Comparison of ENCODE assay signal across 13 cellular contexts in the genomic region with DNA sequence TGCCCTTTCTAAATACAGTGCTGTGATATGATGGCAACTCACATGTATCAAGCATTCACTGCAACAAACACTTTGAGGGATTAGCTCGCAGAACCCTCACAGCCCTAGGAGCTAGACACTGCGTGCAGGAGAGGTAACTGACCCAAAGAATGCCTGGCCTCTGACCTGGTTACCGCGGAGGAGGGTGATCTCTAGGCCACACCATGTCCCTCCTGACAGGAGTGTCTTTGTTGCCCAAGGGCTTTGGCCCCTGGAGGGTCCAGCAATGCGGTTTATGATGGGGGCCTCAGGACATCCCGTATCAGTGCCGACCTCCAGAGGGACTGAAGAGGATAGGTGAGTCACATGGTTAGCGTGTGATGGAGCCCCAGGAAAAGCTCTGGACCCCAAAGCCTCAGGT.
A peak's percentile ranks its signal among the peaks of the same experiment; 100 is the strongest.
DNase-seq lines count a peak whose midpoint lies in the region; ATAC-seq lines count a peak whose summit lies in the region.
"Had no signal": no experiment of that assay in that cellular context is flagged by ENCODE, and none has a peak within 500 bp of the region (broad histone marks: within the 10 kb centered on the region; RNA-seq: fewer than 3 reads in every experiment).

No MANE protein-coding gene starts in this region.

- H3K9ac ChIP-seq in trophoblast cell (ENCODE audit: low read length) = no peak overlapping the region

- H2BK12ac ChIP-seq in trophoblast cell (ENCODE audit: low read length) = no peak overlapping the region

- H4K12ac ChIP-seq in trophoblast cell (ENCODE audit: low read depth, low read length) = no peak overlapping the region

- CTCF ChIA-PET in T-cell (lab: Charles Lee) = interaction anchor here in 1 of 2 donors (0.5 kb wide), 1 partner anchor 16 kb away, joined by 5 read pairs; no protein-coding TSS in a partner anchor

- H3K27me3 Mint-ChIP-seq in stimulated activated naive CD8-positive, alpha-beta T cell treated with anti-CD3 and anti-CD28 coated beads, Interleukin-15, Interleukin-2, amounts not matched to agents 100 ng/mL and 50 ng/mL, for 24 hours = no peaks in the 10 kb centered on the region
- H3K27me3 Mint-ChIP-seq in T-cell = no peaks in the 10 kb centered on the region

- no peak for ATAC-seq in stimulated activated naive CD8-positive, alpha-beta T cell treated with anti-CD3 and anti-CD28 coated beads, Interleukin-15, Interleukin-2, amounts not matched to agents 100 U/mL and 50 U/mL, for 24 hours
- ATAC-seq in T-cell (replicated peaks in 1 of 4) (no peak), GM19324 (IDR thresholded peaks at IDR 0.05; ENCODE audit: low FRiP score, unreplicated experiment) (no peak)

- H2AK5ac ChIP-seq in trophoblast cell (ENCODE audit: low read length) = no peak overlapping the region

- peak overlapping the region; percentile 92 for H3K27ac Mint-ChIP-seq in stimulated activated naive CD8-positive, alpha-beta T cell treated with anti-CD3 and anti-CD28 coated beads, Interleukin-15, Interleukin-2, amounts not matched to agents 100 ng/mL and 50 ng/mL, for 24 hours
- peak overlapping the region; percentile 92 to 95 for H3K27ac Mint-ChIP-seq in T-cell

- H3K4me1 ChIP-seq in effector memory CD4-positive, alpha-beta T cell (ENCODE audit: control insufficient read depth, insufficient read depth, low read length, poor library complexity, severe bottlenecking) = peaks cover 37% of the 10 kb centered on the region
- H3K4me1 ChIP-seq in trophoblast cell (ENCODE audit: control insufficient read depth in 1 of 2, insufficient read depth in 2 of 2, low read length in 2 of 2) = peaks cover 2% of the 10 kb centered on the region in 2 experiments
- H3K4me1 ChIP-seq: adrenal gland had no signal

- no peaks in the 10 kb centered on the region for H3K36me3 ChIP-seq in effector memory CD4-positive, alpha-beta T cell (ENCODE audit: control insufficient read depth, insufficient read depth, low read length)
- H3K36me3 ChIP-seq in trophoblast cell (ENCODE audit: control insufficient read depth in 1 of 2, insufficient read depth in 2 of 2, low read length in 2 of 2) = no peaks in the 10 kb centered on the region
- H3K36me3 ChIP-seq: adrenal gland had no signal

- WGBS in trophoblast cell (ENCODE audit: extremely low coverage, insufficient coverage, insufficient read length) = no CpG with 5 or more reads among the region's 8 CpGs

- no peaks in the 10 kb centered on the region for H3K79me1 ChIP-seq in trophoblast cell (ENCODE audit: low read length)

- no peaks in the 10 kb centered on the region for H3K27me3 ChIP-seq in effector memory CD4-positive, alpha-beta T cell (replicated peaks; ENCODE audit: control insufficient read depth, insufficient read depth, low read length, poor library complexity, severe bottlenecking)
- H3K27me3 ChIP-seq in trophoblast cell (ENCODE audit: insufficient read depth, low read length) = no peaks in the 10 kb centered on the region
- H3K27me3 ChIP-seq: adrenal gland had no signal

- no peak overlapping the region for H2AFZ ChIP-seq in trophoblast cell (ENCODE audit: insufficient read depth, low read length, poor library complexity)

- no peaks in the 10 kb centered on the region for H3K9me3 ChIP-seq in effector memory CD4-positive, alpha-beta T cell (ENCODE audit: control insufficient read depth, low read length)
- no peaks in the 10 kb centered on the region for H3K9me3 ChIP-seq in trophoblast cell (ENCODE audit: insufficient read depth, low read depth, low read length)
- H3K9me3 ChIP-seq: adrenal gland had no signal

- H2BK5ac ChIP-seq in trophoblast cell (ENCODE audit: low read depth, low read length, poor library complexity) = no peak overlapping the region

- peak overlapping the region; percentile 19 for H3K4me3 ChIP-seq in effector memory CD4-positive, alpha-beta T cell (ENCODE audit: insufficient read depth, low read depth, low read length, poor library complexity, severe bottlenecking)
- H3K4me3 ChIP-seq in trophoblast cell (ENCODE audit: low read depth, low read length) = no peak overlapping the region
- H3K4me3 ChIP-seq: adrenal gland, skin epidermis had no signal

- H3K27ac ChIP-seq in effector memory CD4-positive, alpha-beta T cell (ENCODE audit: insufficient read depth, low read length, poor library complexity, severe bottlenecking) = peak overlapping the region; percentile 80
- H3K27ac ChIP-seq in trophoblast cell (ENCODE audit: low read depth, low read length) = no peak overlapping the region
- H3K27ac ChIP-seq: adrenal gland had no signal

- no peak for DNase-seq in stimulated activated naive CD8-positive, alpha-beta T cell treated with anti-CD3 and anti-CD28 coated beads, Interleukin-15, Interleukin-2, amounts not matched to agents 100 U/mL and 50 U/mL, for 24 hours
- DNase-seq in T-cell = no peak
- DNase-seq in effector memory CD4-positive, alpha-beta T cell = no peak
- no peak for DNase-seq in trophoblast cell
- no peak for DNase-seq in SIG-M5 treated with dmso at 0.1 percent for 504 hours (lab: John Stamatoyannopoulos, UW; ENCODE audit: unreplicated experiment)
- DNase-seq in pons (ENCODE audit: low spot score) = no peak
- DNase-seq: adrenal gland, mesenchymal stem cell, NCI-H146, NCI-H446 had no signal

- no peaks in the 10 kb centered on the region for H3K79me2 ChIP-seq in trophoblast cell (ENCODE audit: control insufficient read depth, insufficient read depth, low read length, poor library complexity)

- H3K4me1 Mint-ChIP-seq in stimulated activated naive CD8-positive, alpha-beta T cell treated with anti-CD3 and anti-CD28 coated beads, Interleukin-15, Interleukin-2, amounts not matched to agents 100 ng/mL and 50 ng/mL, for 24 hours (ENCODE audit: low read depth) = peaks cover 40% of the 10 kb centered on the region
- H3K4me1 Mint-ChIP-seq in T-cell = peaks cover 48 to 57% (median 53%) of the 10 kb centered on the region in 3 donors

- H2BK120ac ChIP-seq in trophoblast cell (ENCODE audit: insufficient read depth, low read length, poor library complexity) = no peak overlapping the region

- H3K4me3 Mint-ChIP-seq in stimulated activated naive CD8-positive, alpha-beta T cell treated with anti-CD3 and anti-CD28 coated beads, Interleukin-15, Interleukin-2, amounts not matched to agents 100 ng/mL and 50 ng/mL, for 24 hours = peak overlapping the region; percentile 71
- peak overlapping the region; percentile 45 to 76 (median 56) for H3K4me3 Mint-ChIP-seq in T-cell

- H4K91ac ChIP-seq in trophoblast cell (ENCODE audit: low read depth, low read length) = no peak overlapping the region

- no peak overlapping the region for H3K4ac ChIP-seq in trophoblast cell (ENCODE audit: low read depth, low read length)

- H3K4me2 ChIP-seq in trophoblast cell (ENCODE audit: low read length) = no peak overlapping the region

- H3K23ac ChIP-seq in trophoblast cell (ENCODE audit: low read length) = no peak overlapping the region

- H3K36me3 Mint-ChIP-seq in stimulated activated naive CD8-positive, alpha-beta T cell treated with anti-CD3 and anti-CD28 coated beads, Interleukin-15, Interleukin-2, amounts not matched to agents 100 ng/mL and 50 ng/mL, for 24 hours (ENCODE audit: low read depth) = no peaks in the 10 kb centered on the region
- no peaks in the 10 kb centered on the region for H3K36me3 Mint-ChIP-seq in T-cell

- no peaks in the 10 kb centered on the region for H3K9me3 Mint-ChIP-seq in stimulated activated naive CD8-positive, alpha-beta T cell treated with anti-CD3 and anti-CD28 coated beads, Interleukin-15, Interleukin-2, amounts not matched to agents 100 ng/mL and 50 ng/mL, for 24 hours
- no peaks in the 10 kb centered on the region for H3K9me3 Mint-ChIP-seq in T-cell

- H3K18ac ChIP-seq in trophoblast cell (ENCODE audit: low read length) = no peak overlapping the region

- no peak overlapping the region for H4K8ac ChIP-seq in trophoblast cell (ENCODE audit: low read depth, low read length)

- no peak overlapping the region for H3K14ac ChIP-seq in trophoblast cell (ENCODE audit: low read length)

- POLR2A ChIA-PET in T-cell (lab: Charles Lee) = no interaction called here
